1 cellular context compared by ENCODE assay signal in genomic region chr16:10922328-10923145, GRCh38.
TF ChIP-seq lines count a peak whose summit lies in the region.

No MANE protein-coding gene starts in this region.

TF ChIP-seq in GM12878, 131 proteins besides CTCF, POLR2A, EP300 and RAD21:
- TF ChIP-seq, protein P1, sequence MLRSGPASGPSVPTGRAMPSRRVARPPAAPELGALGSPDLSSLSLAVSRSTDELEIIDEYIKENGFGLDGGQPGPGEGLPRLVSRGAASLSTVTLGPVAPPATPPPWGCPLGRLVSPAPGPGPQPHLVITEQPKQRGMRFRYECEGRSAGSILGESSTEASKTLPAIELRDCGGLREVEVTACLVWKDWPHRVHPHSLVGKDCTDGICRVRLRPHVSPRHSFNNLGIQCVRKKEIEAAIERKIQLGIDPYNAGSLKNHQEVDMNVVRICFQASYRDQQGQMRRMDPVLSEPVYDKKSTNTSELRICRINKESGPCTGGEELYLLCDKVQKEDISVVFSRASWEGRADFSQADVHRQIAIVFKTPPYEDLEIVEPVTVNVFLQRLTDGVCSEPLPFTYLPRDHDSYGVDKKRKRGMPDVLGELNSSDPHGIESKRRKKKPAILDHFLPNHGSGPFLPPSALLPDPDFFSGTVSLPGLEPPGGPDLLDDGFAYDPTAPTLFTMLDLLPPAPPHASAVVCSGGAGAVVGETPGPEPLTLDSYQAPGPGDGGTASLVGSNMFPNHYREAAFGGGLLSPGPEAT (IDR thresholded peaks at IDR 0.05; ENCODE audit: low read depth) = no peak
- TF ChIP-seq, protein P2, sequence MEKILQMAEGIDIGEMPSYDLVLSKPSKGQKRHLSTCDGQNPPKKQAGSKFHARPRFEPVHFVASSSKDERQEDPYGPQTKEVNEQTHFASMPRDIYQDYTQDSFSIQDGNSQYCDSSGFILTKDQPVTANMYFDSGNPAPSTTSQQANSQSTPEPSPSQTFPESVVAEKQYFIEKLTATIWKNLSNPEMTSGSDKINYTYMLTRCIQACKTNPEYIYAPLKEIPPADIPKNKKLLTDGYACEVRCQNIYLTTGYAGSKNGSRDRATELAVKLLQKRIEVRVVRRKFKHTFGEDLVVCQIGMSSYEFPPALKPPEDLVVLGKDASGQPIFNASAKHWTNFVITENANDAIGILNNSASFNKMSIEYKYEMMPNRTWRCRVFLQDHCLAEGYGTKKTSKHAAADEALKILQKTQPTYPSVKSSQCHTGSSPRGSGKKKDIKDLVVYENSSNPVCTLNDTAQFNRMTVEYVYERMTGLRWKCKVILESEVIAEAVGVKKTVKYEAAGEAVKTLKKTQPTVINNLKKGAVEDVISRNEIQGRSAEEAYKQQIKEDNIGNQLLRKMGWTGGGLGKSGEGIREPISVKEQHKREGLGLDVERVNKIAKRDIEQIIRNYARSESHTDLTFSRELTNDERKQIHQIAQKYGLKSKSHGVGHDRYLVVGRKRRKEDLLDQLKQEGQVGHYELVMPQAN (conservative IDR thresholded peaks at IDR 0.05) = no peak
- TF ChIP-seq CBX3 (IDR thresholded peaks at IDR 0.05; ENCODE audit: borderline replicate concordance, low read depth) = no peak
